In genomic region chr5:110544603-110545002, GRCh38 we compare ENCODE assay signal across 23 cellular contexts.
"Had no signal": no experiment of that assay in that cellular context is flagged by ENCODE, and none has a peak within 500 bp of the region (broad histone marks: within the 10 kb centered on the region; RNA-seq: fewer than 3 reads in every experiment).

No MANE protein-coding gene starts in this region.

- H3K27ac ChIP-seq: breast epithelium had no signal

- H3K36me3 ChIP-seq: breast epithelium had no signal

- H3K9me3 ChIP-seq: breast epithelium had no signal

- H3K4me3 ChIP-seq: breast epithelium had no signal

- H3K27me3 ChIP-seq: breast epithelium had no signal

- ATAC-seq: activated CD4-positive, CD25-positive, alpha-beta regulatory T cell treated with anti-CD3 and anti-CD28 coated beads, Interleukin-2, amount 50 U/mL, for 24 hours; activated CD8-positive, alpha-beta T cell treated with anti-CD3 and anti-CD28 coated beads for 36 hours; activated T-cell treated with anti-CD3 and anti-CD28 coated beads, Interleukin-2, amount 50 U/mL, for 72 hours; Panc1 had no signal

- H3K4me1 ChIP-seq: breast epithelium had no signal

- DNase-seq: activated CD4-positive, alpha-beta T cell treated with anti-CD3 and anti-CD28 coated beads for 4 hours; activated CD8-positive, alpha-beta memory T cell treated with anti-CD3 and anti-CD28 coated beads, Interleukin-2, amount 50 U/mL, for 4 hours; activated CD8-positive, alpha-beta T cell treated with anti-CD3 and anti-CD28 coated beads for 36 hours; activated gamma-delta T cell treated with Interleukin-2 at 50 U/mL for 16 hours; activated naive CD4-positive, alpha-beta T cell treated with anti-CD3 and anti-CD28 coated beads, Interleukin-2, amount 10 ng/mL, durations not matched to agents 7 days and 5 days; activated naive CD8-positive, alpha-beta T cell treated with anti-CD3 and anti-CD28 coated beads for 36 hours; activated T-cell treated with anti-CD3 and anti-CD28 coated beads, Interleukin-2, amount 50 U/mL, for 72 hours; aorta; central memory CD4-positive, alpha-beta T cell; KBM-7; NCI-H1092; NCI-H1417 treated with DMSO at 0.1 percent for 48 hours; NCI-H1694 treated with DMSO at 0.1 percent for 48 hours; NCI-H2029 treated with DMSO at 0.1 percent for 48 hours; NCI-H345; NCI-H510A; NCI-H526 treated with DMSO at 0.1 percent for 48 hours; NCI-H82; RPMI8226; SHP77 treated with DMSO at 0.1 percent for 48 hours had no signal
